ENCODE assay signal across 9 cellular contexts in the genomic region with DNA sequence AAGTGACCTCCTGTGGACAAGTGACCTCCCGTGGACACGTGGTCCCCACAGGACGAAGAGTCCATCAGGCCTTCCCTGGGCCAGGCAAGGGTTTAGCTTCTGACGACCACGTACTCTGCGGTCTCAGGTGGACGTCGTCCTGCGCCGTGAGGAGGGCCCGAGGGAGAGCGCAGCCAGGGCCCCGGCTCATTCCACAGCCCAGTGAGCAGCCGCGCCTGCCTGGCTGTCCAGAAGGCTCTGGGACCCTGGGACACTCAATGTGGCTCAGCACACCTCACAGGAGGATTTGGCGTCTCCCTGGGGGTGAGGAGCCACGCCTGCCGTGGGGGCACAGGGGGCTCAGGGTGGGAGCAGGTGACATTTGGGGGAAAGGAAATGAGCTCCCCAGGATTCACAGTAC.
"Had no signal": no experiment of that assay in that cellular context is flagged by ENCODE, and none has a peak within 500 bp of the region (broad histone marks: within the 10 kb centered on the region; RNA-seq: fewer than 3 reads in every experiment).

No MANE protein-coding gene starts in this region.

- H2AFZ ChIP-seq: GM23248 had no signal

- H3K27ac ChIP-seq: GM23248 had no signal

- DNase-seq: GM23248, GOT3, H9, HCEC 1CT, IMR-90, KG1 had no signal

- H3K9ac ChIP-seq: GM23248 had no signal

- FAIRE-seq: H54, HTR-8/SVneo, K562 had no signal

- H3K4me3 ChIP-seq: GM23248, K562 had no signal

- ATAC-seq: K562 had no signal
